Comparison of ENCODE assay signal across 9 cellular contexts in the genomic region with DNA sequence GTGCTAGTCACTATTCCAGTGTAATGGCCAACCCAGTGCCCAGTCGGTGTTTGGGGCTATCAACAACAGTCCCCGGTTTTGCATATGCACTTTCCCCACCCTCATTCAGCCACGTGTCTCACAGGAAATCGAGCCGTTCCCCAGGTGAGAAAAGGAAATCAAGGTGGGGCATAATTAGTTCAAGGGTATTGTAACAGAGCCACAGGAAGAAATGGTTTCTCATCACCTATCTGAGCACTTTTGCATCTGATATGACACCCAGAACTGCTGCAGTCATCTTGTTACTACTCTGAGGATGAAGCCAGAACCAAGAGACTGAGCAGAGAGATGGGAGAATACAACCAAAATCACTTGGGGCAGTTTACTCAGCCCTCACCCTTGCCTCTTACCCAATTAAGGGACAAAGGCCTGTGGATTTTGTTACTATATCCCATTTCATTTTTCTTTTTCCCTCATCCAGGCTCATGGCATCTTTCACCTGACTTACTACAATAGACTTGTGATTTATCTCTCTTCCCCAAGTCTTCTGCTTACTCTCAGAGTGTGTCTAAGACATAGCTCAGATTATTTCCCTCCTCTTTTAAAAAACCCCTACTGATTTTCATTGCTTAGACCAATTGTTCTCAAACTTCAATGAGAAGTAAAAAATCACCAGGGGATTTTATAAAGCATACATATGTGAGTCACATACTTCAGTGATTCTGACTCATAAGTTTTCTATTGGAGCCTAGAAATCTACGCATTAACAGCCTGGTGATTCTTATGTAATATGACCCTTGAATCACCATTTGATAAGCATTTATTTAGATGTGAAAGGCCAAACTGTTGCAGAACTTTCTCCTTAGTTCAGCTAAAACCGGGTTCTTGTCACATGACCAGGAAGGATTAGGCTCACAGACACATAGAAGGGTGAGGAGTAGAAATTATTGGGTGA. TPM values are rescaled to one million over a fixed set of nuclear protein-coding genes. Genes with fewer than 3 reads are reported as not detected.
DNase-seq lines count a peak whose midpoint lies in the region; ATAC-seq and TF ChIP-seq lines count a peak whose summit lies in the region.
"Had no signal": no experiment of that assay in that cellular context is flagged by ENCODE, and none has a peak within 500 bp of the region (broad histone marks: within the 10 kb centered on the region; RNA-seq: fewer than 3 reads in every experiment).

No MANE protein-coding gene starts in this region.

- peaks cover 6% of the 10 kb centered on the region for H3K9me3 Mint-ChIP-seq in activated T-cell treated with anti-CD3 and anti-CD28 coated beads, Interleukin-2, amount 50 U/mL, for 24 hours

- ATAC-seq in GM18499 (IDR thresholded peaks at IDR 0.05; ENCODE audit: insufficient read depth, unreplicated experiment), result peak; percentile 75
- peak; percentile 68 for ATAC-seq in HG03159 (IDR thresholded peaks at IDR 0.05; ENCODE audit: unreplicated experiment)
- ATAC-seq in mucosa of descending colon, result peak; percentile 38
- ATAC-seq in Right ventricle myocardium inferior, result no peak

- peak overlapping the region; percentile 99 for H3K27ac Mint-ChIP-seq in activated T-cell treated with anti-CD3 and anti-CD28 coated beads, Interleukin-2, amount 50 U/mL, for 24 hours

- peaks cover 38% of the 10 kb centered on the region for H3K36me3 Mint-ChIP-seq in activated T-cell treated with anti-CD3 and anti-CD28 coated beads, Interleukin-2, amount 50 U/mL, for 24 hours (ENCODE audit: low read depth)

- intact Hi-C loops in mucosa of descending colon (cut with DNase I, micrococcal nuclease), result no loop called here
- intact Hi-C loops in Right ventricle myocardium inferior (cut with DNase I), result no loop called here

- H3K4me1 ChIP-seq in mucosa of descending colon (ENCODE audit: low read depth), result no peaks in the 10 kb centered on the region

- no peak overlapping the region for H3K4me3 ChIP-seq in mucosa of descending colon
- no peak overlapping the region for H3K4me3 ChIP-seq in foreskin fibroblast (ENCODE audit: low read depth in 1 of 2, low read length in 2 of 2)

- peak; percentile 51 for DNase-seq in activated T-cell treated with anti-CD3 and anti-CD28 coated beads, Interleukin-2, amount 50 U/mL, for 24 hours
- DNase-seq in mucosa of descending colon (peak in 1 of 3 donors; percentile 5), Right ventricle myocardium inferior (ENCODE audit: missing footprints) (no peak), foreskin fibroblast (no peak), NCI-H1092 (lab: John Stamatoyannopoulos, UW) (no peak), hepatic stellate cell (ENCODE audit: low spot score) (no peak)
- DNase-seq: T-helper 9 cell had no signal

- H3K36me3 ChIP-seq in mucosa of descending colon (ENCODE audit: low read depth), result no peaks in the 10 kb centered on the region

- no peak for TF ChIP-seq CTCF in mucosa of descending colon (IDR thresholded peaks at IDR 0.05)
- no peak for TF ChIP-seq CTCF in foreskin fibroblast (IDR thresholded peaks at IDR 0.05; ENCODE audit: low read depth, low read length)

- H3K4me1 Mint-ChIP-seq in activated T-cell treated with anti-CD3 and anti-CD28 coated beads, Interleukin-2, amount 50 U/mL, for 24 hours (ENCODE audit: low read depth), result peaks cover 37% of the 10 kb centered on the region

- H3K9me3 ChIP-seq in mucosa of descending colon, result no peaks in the 10 kb centered on the region

- no peaks in the 10 kb centered on the region for H3K27me3 Mint-ChIP-seq in activated T-cell treated with anti-CD3 and anti-CD28 coated beads, Interleukin-2, amount 50 U/mL, for 24 hours

- H3K4me3 Mint-ChIP-seq in activated T-cell treated with anti-CD3 and anti-CD28 coated beads, Interleukin-2, amount 50 U/mL, for 24 hours, result peak overlapping the region; percentile 60

RNA-seq across cellular contexts. Expression of a gene that starts 40.5 kb away (rescaled TPM):
- total RNA-seq in mucosa of descending colon (1 to 10 TPM in 1 of 3 donors, under 1 TPM in 2; 0.60 to 1.3 (median 0.78) TPM), Right ventricle myocardium inferior (not detected)
